ENCODE assay signal across 24 cellular contexts in the genomic region with DNA sequence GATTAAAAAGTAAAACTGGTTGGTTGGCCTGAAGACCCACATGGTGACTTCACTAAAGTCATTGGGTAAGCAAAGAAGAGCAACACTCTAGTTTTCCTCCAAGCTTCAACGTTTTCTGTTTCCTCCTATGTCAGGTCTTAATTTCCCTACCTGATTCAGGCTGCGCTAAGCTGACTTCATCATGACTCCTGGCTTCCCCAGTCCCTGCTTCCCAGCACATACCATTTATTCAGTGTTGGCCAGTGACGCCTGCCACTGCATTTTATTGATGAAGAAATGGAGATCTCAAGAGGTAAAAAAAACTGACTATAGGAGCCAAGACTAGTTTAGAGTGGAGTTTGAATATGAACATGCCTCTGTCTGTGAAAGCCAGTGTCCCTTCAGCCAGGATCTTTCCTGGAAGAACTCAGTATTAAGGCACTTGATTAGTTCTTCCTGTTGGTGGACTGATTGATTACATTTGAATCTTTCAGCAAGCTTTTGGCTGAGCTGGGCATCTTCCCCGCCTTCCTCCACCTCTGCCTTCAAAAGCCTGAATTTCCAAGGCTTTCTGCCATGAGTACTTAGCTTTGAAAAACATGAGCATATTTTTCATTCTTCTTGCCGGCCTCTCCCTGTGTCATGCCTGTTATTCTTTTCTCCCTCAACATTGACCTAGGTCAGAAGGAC.
DNase-seq lines count a peak whose midpoint lies in the region; ATAC-seq and TF ChIP-seq lines count a peak whose summit lies in the region.
"Had no signal": no experiment of that assay in that cellular context is flagged by ENCODE, and none has a peak within 500 bp of the region (broad histone marks: within the 10 kb centered on the region; RNA-seq: fewer than 3 reads in every experiment).

No MANE protein-coding gene starts in this region.

- H3K36me3 ChIP-seq in aorta (ENCODE audit: control insufficient read depth in 1 of 2, insufficient read depth in 2 of 2, low read length in 1 of 2): no peaks in the 10 kb centered on the region
- H3K36me3 ChIP-seq: BE2C, neutrophil, right atrium auricular region, thoracic aorta, WERI-Rb-1 had no signal

- no peaks in the 10 kb centered on the region for H3K27me3 ChIP-seq in aorta (ENCODE audit: control insufficient read depth in 1 of 2, insufficient read depth in 2 of 2, low read length in 1 of 2)
- H3K27me3 ChIP-seq: BE2C, foreskin keratinocyte, neutrophil, right atrium auricular region had no signal

- no peaks in the 10 kb centered on the region for H3K27me3 Mint-ChIP-seq in activated CD4-positive, alpha-beta T cell treated with anti-CD3 and anti-CD28 coated beads, Interleukin-2, amount 10 ng/mL, durations not matched to agents 7 days and 5 days
- H3K27me3 Mint-ChIP-seq: activated naive CD4-positive, alpha-beta T cell treated with anti-CD3 and anti-CD28 coated beads, Interleukin-2, amount 50 U/mL, for 24 hours had no signal

- intact Hi-C loops in aorta (cut with DNase I): no loop called here

- CTCF ChIA-PET in activated CD4-positive, alpha-beta T cell treated with anti-CD3 and anti-CD28 coated beads, Interleukin-2, amount 10 ng/mL, durations not matched to agents 7 days and 5 days (lab: Charles Lee): no interaction called here

- H3K9me3 ChIP-seq in aorta (ENCODE audit: control insufficient read depth, low read length): no peaks in the 10 kb centered on the region
- H3K9me3 ChIP-seq: BE2C, neutrophil, right atrium auricular region, thoracic aorta had no signal

- no peak for TF ChIP-seq CTCF in fibroblast of villous mesenchyme (IDR thresholded peaks at IDR 0.05; ENCODE audit: insufficient read depth, low read depth, low read length)
- no peak for TF ChIP-seq CTCF in omental fat pad (IDR thresholded peaks at IDR 0.05)

- H3K36me3 Mint-ChIP-seq in activated CD4-positive, alpha-beta T cell treated with anti-CD3 and anti-CD28 coated beads, Interleukin-2, amount 10 ng/mL, durations not matched to agents 7 days and 5 days (ENCODE audit: low read depth): peaks cover 2% of the 10 kb centered on the region
- H3K36me3 Mint-ChIP-seq: activated naive CD4-positive, alpha-beta T cell treated with anti-CD3 and anti-CD28 coated beads, Interleukin-2, amount 50 U/mL, for 24 hours had no signal

- H3K4me1 ChIP-seq in aorta (ENCODE audit: control insufficient read depth in 1 of 2, insufficient read depth in 2 of 2, low read length in 2 of 2): peaks cover 0 to 3% of the 10 kb centered on the region in 2 donors
- H3K4me1 ChIP-seq: BE2C, right atrium auricular region had no signal

- no peak for DNase-seq in activated CD4-positive, alpha-beta T cell treated with anti-CD3 and anti-CD28 coated beads, Interleukin-2, amount 10 ng/mL, durations not matched to agents 7 days and 5 days
- no peak for DNase-seq in activated CD4-positive, alpha-beta T cell treated with anti-CD3 and anti-CD28 coated beads, Interleukin-2, amount 50 U/mL, for 4 hours
- DNase-seq in fibroblast of villous mesenchyme (ENCODE audit: low read depth) (peak; percentile 48), omental fat pad (ENCODE audit: low spot score) (no peak), aorta (no peak), NCI-H2107 treated with DMSO at 0.1 percent for 48 hours (lab: John Stamatoyannopoulos, UW; ENCODE audit: unreplicated experiment) (no peak), germinal center (ENCODE audit: low spot score) (no peak)
- DNase-seq: 8988T; activated CD8-positive, alpha-beta T cell treated with anti-CD3 and anti-CD28 coated beads, Interleukin-2, amount 10 ng/mL, durations not matched to agents 7 days and 5 days; activated T-cell treated with anti-CD3 and anti-CD28 coated beads, Interleukin-2, amount 50 U/mL, for 4 hours; BE2C; kidney glomerular epithelial cell; NCI-H1436; NCI-H82; PC-9; stimulated activated CD4-positive, alpha-beta T cell treated with anti-CD3 and anti-CD28 coated beads, Interleukin-15, amount 100 ng/mL, for 24 hours; WERI-Rb-1 had no signal

- 43 to 50% methylated on average over 5 of the region's 5 CpGs for WGBS in aorta, 2 donors

- no peak overlapping the region for H3K27ac ChIP-seq in aorta (ENCODE audit: low read depth in 1 of 2, low read length in 2 of 2)
- H3K27ac ChIP-seq: coronary artery, foreskin keratinocyte, neutrophil, PC-9, right atrium auricular region, thoracic aorta, WERI-Rb-1 had no signal

- H3K27ac Mint-ChIP-seq in activated CD4-positive, alpha-beta T cell treated with anti-CD3 and anti-CD28 coated beads, Interleukin-2, amount 10 ng/mL, durations not matched to agents 7 days and 5 days: peak overlapping the region; percentile 66
- H3K27ac Mint-ChIP-seq: activated CD8-positive, alpha-beta T cell treated with anti-CD3 and anti-CD28 coated beads, Interleukin-2, amount 10 ng/mL, durations not matched to agents 7 days and 5 days; activated naive CD4-positive, alpha-beta T cell treated with anti-CD3 and anti-CD28 coated beads, Interleukin-2, amount 50 U/mL, for 24 hours had no signal

- POLR2A ChIA-PET in activated CD4-positive, alpha-beta T cell treated with anti-CD3 and anti-CD28 coated beads, Interleukin-2, amount 10 ng/mL, durations not matched to agents 7 days and 5 days (lab: Charles Lee): no interaction called here

- peaks cover 6% of the 10 kb centered on the region for H3K9me3 Mint-ChIP-seq in activated CD4-positive, alpha-beta T cell treated with anti-CD3 and anti-CD28 coated beads, Interleukin-2, amount 10 ng/mL, durations not matched to agents 7 days and 5 days
- H3K9me3 Mint-ChIP-seq: activated naive CD4-positive, alpha-beta T cell treated with anti-CD3 and anti-CD28 coated beads, Interleukin-2, amount 50 U/mL, for 24 hours; activated T-cell treated with anti-CD3 and anti-CD28 coated beads, Interleukin-2, amount 50 U/mL, for 4 hours had no signal

- H3K4me3 ChIP-seq in fibroblast of villous mesenchyme (ENCODE audit: low read depth, low read length) (no peak overlapping the region), aorta (ENCODE audit: low read length in 2 of 2) (no peak overlapping the region)
- H3K4me3 ChIP-seq: coronary artery, PC-9, right atrium auricular region, thoracic aorta had no signal

- no peak overlapping the region for H3K4me3 Mint-ChIP-seq in activated CD4-positive, alpha-beta T cell treated with anti-CD3 and anti-CD28 coated beads, Interleukin-2, amount 10 ng/mL, durations not matched to agents 7 days and 5 days
- H3K4me3 Mint-ChIP-seq: activated CD8-positive, alpha-beta T cell treated with anti-CD3 and anti-CD28 coated beads, Interleukin-2, amount 10 ng/mL, durations not matched to agents 7 days and 5 days; activated naive CD4-positive, alpha-beta T cell treated with anti-CD3 and anti-CD28 coated beads, Interleukin-2, amount 50 U/mL, for 24 hours; activated T-cell treated with anti-CD3 and anti-CD28 coated beads, Interleukin-2, amount 50 U/mL, for 4 hours had no signal

- H3K4me1 Mint-ChIP-seq in activated CD4-positive, alpha-beta T cell treated with anti-CD3 and anti-CD28 coated beads, Interleukin-2, amount 10 ng/mL, durations not matched to agents 7 days and 5 days: peaks cover 39% of the 10 kb centered on the region

- ATAC-seq in omental fat pad (ENCODE audit: low FRiP score): peak; percentile 52
- peak; percentile 24 for ATAC-seq in aorta (ENCODE audit: low FRiP score)
- ATAC-seq in HG03095 (IDR thresholded peaks at IDR 0.05; ENCODE audit: unreplicated experiment): no peak
- ATAC-seq: activated CD8-positive, alpha-beta T cell treated with anti-CD3 and anti-CD28 coated beads, Interleukin-2, amount 10 ng/mL, durations not matched to agents 7 days and 5 days; activated T-cell treated with anti-CD3 and anti-CD28 coated beads, Interleukin-2, amount 50 U/mL, for 4 hours; foreskin keratinocyte had no signal
